14 cellular contexts compared by ENCODE assay signal in genomic region chr3:160200328-160200727, GRCh38. TPM values are rescaled to one million over a fixed set of nuclear protein-coding genes. Genes with fewer than 3 reads are reported as not detected.
DNase-seq lines count a peak whose midpoint lies in the region; ATAC-seq and TF ChIP-seq lines count a peak whose summit lies in the region.
"Had no signal": no experiment of that assay in that cellular context is flagged by ENCODE, and none has a peak within 500 bp of the region (broad histone marks: within the 10 kb centered on the region; RNA-seq: fewer than 3 reads in every experiment).

No MANE protein-coding gene starts in this region.

- TF ChIP-seq CTCF in glutamatergic neuron (IDR thresholded peaks at IDR 0.05; ENCODE audit: partially characterized antibody, unreplicated experiment): no peak

- DNase-seq in NCI-H1092 (lab: John Stamatoyannopoulos, UW) (peak; percentile 81), NCI-H69 (lab: John Stamatoyannopoulos, UW) (peak; percentile 95), glutamatergic neuron (no peak), immature natural killer cell (no peak), HCEC 1CT (no peak), islet precursor cell (no peak)
- no peak for DNase-seq in stimulated activated CD4-positive, alpha-beta T cell treated with anti-CD3 and anti-CD28 coated beads, Interleukin-2, amount 100 ng/mL, for 24 hours
- DNase-seq: adrenal gland, foreskin melanocyte, GDM1, mucosa of descending colon had no signal

- H3K4me1 Mint-ChIP-seq in glutamatergic neuron (ENCODE audit: low read depth, unreplicated experiment) (no peaks in the 10 kb centered on the region), immature natural killer cell (no peaks in the 10 kb centered on the region)

- H3K9me3 Mint-ChIP-seq in glutamatergic neuron (ENCODE audit: unreplicated experiment) (peaks cover 3% of the 10 kb centered on the region), immature natural killer cell (no peaks in the 10 kb centered on the region)

- H3K27ac Mint-ChIP-seq in glutamatergic neuron (ENCODE audit: unreplicated experiment) (peak overlapping the region; percentile 64), immature natural killer cell (no peak overlapping the region)

- peak; percentile 73 for ATAC-seq in GM19467 (IDR thresholded peaks at IDR 0.05; ENCODE audit: unreplicated experiment)
- ATAC-seq: activated CD4-positive, CD25-positive, alpha-beta regulatory T cell treated with anti-CD3 and anti-CD28 coated beads, Interleukin-2, amount 50 U/mL, for 24 hours; mucosa of descending colon had no signal

- H3K4me3 Mint-ChIP-seq in glutamatergic neuron (ENCODE audit: unreplicated experiment): no peak overlapping the region
- H3K4me3 Mint-ChIP-seq in immature natural killer cell: no peak overlapping the region

- H3K36me3 Mint-ChIP-seq in glutamatergic neuron (ENCODE audit: unreplicated experiment) (peaks cover 4% of the 10 kb centered on the region), immature natural killer cell (no peaks in the 10 kb centered on the region)

- H3K27me3 Mint-ChIP-seq in glutamatergic neuron (ENCODE audit: unreplicated experiment) (peaks cover 3% of the 10 kb centered on the region), immature natural killer cell (ENCODE audit: low read depth in 3 of 3) (peaks cover 0 to 2% (median 2%) of the 10 kb centered on the region in 3 donors)

RNA-seq across cellular contexts. Expression of gene C3orf80, which starts 24.9 kb away (rescaled TPM):
- total RNA-seq in glutamatergic neuron (ENCODE audit: unreplicated experiment): 0.34 TPM
- not detected for polyA plus RNA-seq in immature natural killer cell
- total RNA-seq: dermis microvascular lymphatic vessel endothelial cell had no signal

Comparison
In these comparisons a context has a peak if more than half of its experiments do, and no peak if none do; other contexts are left out.
1. DNase-seq: peak in NCI-H1092 (single experiment) and NCI-H69 (single experiment); none in glutamatergic neuron (single experiment), immature natural killer cell (0 of 3), HCEC 1CT (single experiment), stimulated activated CD4-positive, alpha-beta T cell treated with anti-CD3 and anti-CD28 coated beads, Interleukin-2, amount 100 ng/mL, for 24 hours (0 of 2) and islet precursor cell (single experiment).